ENCODE assay signal across 2 cellular contexts in genomic region chr3:10416730-10417300, GRCh38.
TF ChIP-seq lines count a peak whose summit lies in the region.

No MANE protein-coding gene starts in this region.

TF ChIP-seq in GM23338, 12 proteins besides CTCF, POLR2A, EP300 and RAD21 (continued from another document):
- TF ChIP-seq ETS1 (IDR thresholded peaks at IDR 0.05) (no peak), NANOG (IDR thresholded peaks at IDR 0.05; ENCODE audit: borderline replicate concordance) (no peak), ZNF331 (CRISPR knock-in tag; IDR thresholded peaks at IDR 0.05; ENCODE audit: low read depth) (no peak), POLR2AphosphoS5 (IDR thresholded peaks at IDR 0.05; ENCODE audit: low read depth) (no peak), ZNF114 (CRISPR knock-in tag; IDR thresholded peaks at IDR 0.05) (no peak), CREB1 (CRISPR knock-in tag; IDR thresholded peaks at IDR 0.05; ENCODE audit: low read depth) (no peak)

TF ChIP-seq in WTC11, 78 proteins besides CTCF, POLR2A, EP300 and RAD21 (continued from another document):
- TF ChIP-seq, protein P1, sequence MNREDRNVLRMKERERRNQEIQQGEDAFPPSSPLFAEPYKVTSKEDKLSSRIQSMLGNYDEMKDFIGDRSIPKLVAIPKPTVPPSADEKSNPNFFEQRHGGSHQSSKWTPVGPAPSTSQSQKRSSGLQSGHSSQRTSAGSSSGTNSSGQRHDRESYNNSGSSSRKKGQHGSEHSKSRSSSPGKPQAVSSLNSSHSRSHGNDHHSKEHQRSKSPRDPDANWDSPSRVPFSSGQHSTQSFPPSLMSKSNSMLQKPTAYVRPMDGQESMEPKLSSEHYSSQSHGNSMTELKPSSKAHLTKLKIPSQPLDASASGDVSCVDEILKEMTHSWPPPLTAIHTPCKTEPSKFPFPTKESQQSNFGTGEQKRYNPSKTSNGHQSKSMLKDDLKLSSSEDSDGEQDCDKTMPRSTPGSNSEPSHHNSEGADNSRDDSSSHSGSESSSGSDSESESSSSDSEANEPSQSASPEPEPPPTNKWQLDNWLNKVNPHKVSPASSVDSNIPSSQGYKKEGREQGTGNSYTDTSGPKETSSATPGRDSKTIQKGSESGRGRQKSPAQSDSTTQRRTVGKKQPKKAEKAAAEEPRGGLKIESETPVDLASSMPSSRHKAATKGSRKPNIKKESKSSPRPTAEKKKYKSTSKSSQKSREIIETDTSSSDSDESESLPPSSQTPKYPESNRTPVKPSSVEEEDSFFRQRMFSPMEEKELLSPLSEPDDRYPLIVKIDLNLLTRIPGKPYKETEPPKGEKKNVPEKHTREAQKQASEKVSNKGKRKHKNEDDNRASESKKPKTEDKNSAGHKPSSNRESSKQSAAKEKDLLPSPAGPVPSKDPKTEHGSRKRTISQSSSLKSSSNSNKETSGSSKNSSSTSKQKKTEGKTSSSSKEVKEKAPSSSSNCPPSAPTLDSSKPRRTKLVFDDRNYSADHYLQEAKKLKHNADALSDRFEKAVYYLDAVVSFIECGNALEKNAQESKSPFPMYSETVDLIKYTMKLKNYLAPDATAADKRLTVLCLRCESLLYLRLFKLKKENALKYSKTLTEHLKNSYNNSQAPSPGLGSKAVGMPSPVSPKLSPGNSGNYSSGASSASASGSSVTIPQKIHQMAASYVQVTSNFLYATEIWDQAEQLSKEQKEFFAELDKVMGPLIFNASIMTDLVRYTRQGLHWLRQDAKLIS (CRISPR knock-in tag; IDR thresholded peaks at IDR 0.05; ENCODE audit: borderline replicate concordance): no peak
- no peak for TF ChIP-seq ZNF396 (CRISPR knock-in tag; IDR thresholded peaks at IDR 0.05; ENCODE audit: borderline replicate concordance)
- TF ChIP-seq PRRX2 (CRISPR knock-in tag; IDR thresholded peaks at IDR 0.05): no peak
- TF ChIP-seq ZNF416 (CRISPR knock-in tag; IDR thresholded peaks at IDR 0.05): no peak
- no peak for TF ChIP-seq ZNF263 (CRISPR knock-in tag; IDR thresholded peaks at IDR 0.05; ENCODE audit: low read depth)
- TF ChIP-seq TP53 (CRISPR knock-in tag; IDR thresholded peaks at IDR 0.05): no peak
- no peak for TF ChIP-seq JUN (CRISPR knock-in tag; IDR thresholded peaks at IDR 0.05)
- no peak for TF ChIP-seq CBFB (CRISPR knock-in tag; IDR thresholded peaks at IDR 0.05; ENCODE audit: low read depth)
- no peak for TF ChIP-seq HMGA2 (CRISPR knock-in tag; IDR thresholded peaks at IDR 0.05)
- TF ChIP-seq, protein P2, sequence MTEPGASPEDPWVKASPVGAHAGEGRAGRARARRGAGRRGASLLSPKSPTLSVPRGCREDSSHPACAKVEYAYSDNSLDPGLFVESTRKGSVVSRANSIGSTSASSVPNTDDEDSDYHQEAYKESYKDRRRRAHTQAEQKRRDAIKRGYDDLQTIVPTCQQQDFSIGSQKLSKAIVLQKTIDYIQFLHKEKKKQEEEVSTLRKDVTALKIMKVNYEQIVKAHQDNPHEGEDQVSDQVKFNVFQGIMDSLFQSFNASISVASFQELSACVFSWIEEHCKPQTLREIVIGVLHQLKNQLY (CRISPR knock-in tag; IDR thresholded peaks at IDR 0.05): no peak
- TF ChIP-seq, protein P3, sequence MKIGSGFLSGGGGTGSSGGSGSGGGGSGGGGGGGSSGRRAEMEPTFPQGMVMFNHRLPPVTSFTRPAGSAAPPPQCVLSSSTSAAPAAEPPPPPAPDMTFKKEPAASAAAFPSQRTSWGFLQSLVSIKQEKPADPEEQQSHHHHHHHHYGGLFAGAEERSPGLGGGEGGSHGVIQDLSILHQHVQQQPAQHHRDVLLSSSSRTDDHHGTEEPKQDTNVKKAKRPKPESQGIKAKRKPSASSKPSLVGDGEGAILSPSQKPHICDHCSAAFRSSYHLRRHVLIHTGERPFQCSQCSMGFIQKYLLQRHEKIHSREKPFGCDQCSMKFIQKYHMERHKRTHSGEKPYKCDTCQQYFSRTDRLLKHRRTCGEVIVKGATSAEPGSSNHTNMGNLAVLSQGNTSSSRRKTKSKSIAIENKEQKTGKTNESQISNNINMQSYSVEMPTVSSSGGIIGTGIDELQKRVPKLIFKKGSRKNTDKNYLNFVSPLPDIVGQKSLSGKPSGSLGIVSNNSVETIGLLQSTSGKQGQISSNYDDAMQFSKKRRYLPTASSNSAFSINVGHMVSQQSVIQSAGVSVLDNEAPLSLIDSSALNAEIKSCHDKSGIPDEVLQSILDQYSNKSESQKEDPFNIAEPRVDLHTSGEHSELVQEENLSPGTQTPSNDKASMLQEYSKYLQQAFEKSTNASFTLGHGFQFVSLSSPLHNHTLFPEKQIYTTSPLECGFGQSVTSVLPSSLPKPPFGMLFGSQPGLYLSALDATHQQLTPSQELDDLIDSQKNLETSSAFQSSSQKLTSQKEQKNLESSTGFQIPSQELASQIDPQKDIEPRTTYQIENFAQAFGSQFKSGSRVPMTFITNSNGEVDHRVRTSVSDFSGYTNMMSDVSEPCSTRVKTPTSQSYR (CRISPR knock-in tag; IDR thresholded peaks at IDR 0.05): no peak
- no peak for TF ChIP-seq ETV6 (CRISPR knock-in tag; IDR thresholded peaks at IDR 0.05)
- TF ChIP-seq, protein P4, sequence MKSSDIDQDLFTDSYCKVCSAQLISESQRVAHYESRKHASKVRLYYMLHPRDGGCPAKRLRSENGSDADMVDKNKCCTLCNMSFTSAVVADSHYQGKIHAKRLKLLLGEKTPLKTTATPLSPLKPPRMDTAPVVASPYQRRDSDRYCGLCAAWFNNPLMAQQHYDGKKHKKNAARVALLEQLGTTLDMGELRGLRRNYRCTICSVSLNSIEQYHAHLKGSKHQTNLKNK (CRISPR knock-in tag; IDR thresholded peaks at IDR 0.05): no peak
- TF ChIP-seq, protein P5, sequence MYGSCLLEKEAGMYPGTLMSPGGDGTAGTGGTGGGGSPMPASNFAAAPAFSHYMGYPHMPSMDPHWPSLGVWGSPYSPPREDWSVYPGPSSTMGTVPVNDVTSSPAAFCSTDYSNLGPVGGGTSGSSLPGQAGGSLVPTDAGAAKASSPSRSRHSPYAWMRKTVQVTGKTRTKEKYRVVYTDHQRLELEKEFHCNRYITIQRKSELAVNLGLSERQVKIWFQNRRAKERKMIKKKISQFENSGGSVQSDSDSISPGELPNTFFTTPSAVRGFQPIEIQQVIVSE (CRISPR knock-in tag; IDR thresholded peaks at IDR 0.05; ENCODE audit: borderline replicate concordance): no peak
